Comparison of ENCODE assay signal across 24 cellular contexts in genomic region chr9:37975639-37976038, GRCh38.
DNase-seq lines count a peak whose midpoint lies in the region; ATAC-seq and TF ChIP-seq lines count a peak whose summit lies in the region.
"Had no signal": no experiment of that assay in that cellular context is flagged by ENCODE, and none has a peak within 500 bp of the region (broad histone marks: within the 10 kb centered on the region; RNA-seq: fewer than 3 reads in every experiment).

No MANE protein-coding gene starts in this region.

- TF ChIP-seq POLR2A in HCT116 (IDR thresholded peaks at IDR 0.05; ENCODE audit: borderline replicate concordance, extremely low read depth, insufficient read depth, insufficient read length) (no peak), right lobe of liver (IDR thresholded peaks at IDR 0.05) (no peak), gastroesophageal sphincter (IDR thresholded peaks at IDR 0.05) (no peak)

- CTCF ChIA-PET in HCT116 (lab: Charles Lee) = no interaction called here

- 94% methylated on average over 3 of the region's 4 CpGs for WGBS in right lobe of liver (ENCODE audit: insufficient coverage, low coverage, low lambda C conversion rate, missing lambda C conversion rate)
- WGBS in smooth muscle cell (ENCODE audit: low lambda C conversion rate) = 95% methylated on average over 4 of the region's 4 CpGs
- WGBS in gastroesophageal sphincter (ENCODE audit: low coverage in 1 of 2), 2 donors = 88 to 93% methylated on average over 4 of the region's 4 CpGs

- DNase-seq in HCT116 (ENCODE audit: low read depth, low spot score) (no peak), SJCRH30 (no peak), right lobe of liver (peak in 2 of 3 donors; percentile 0 to 10), smooth muscle cell (lab: John Stamatoyannopoulos, UW; ENCODE audit: unreplicated experiment) (no peak), SIG-M5 treated with dmso at 0.1 percent for 504 hours (lab: John Stamatoyannopoulos, UW; ENCODE audit: unreplicated experiment) (no peak), T-helper 1 cell (no peak)
- DNase-seq: CD4-positive, alpha-beta T cell; COR-L47; DMS 273 treated with DMSO at 0.1 percent for 48 hours; DMS79 treated with DMSO at 0.1 percent for 48 hours; H9; MM.1S; NCI-H1048; NCI-H1436 treated with DMSO at 0.1 percent for 48 hours; NCI-H1930; NCI-H2227 treated with DMSO at 0.1 percent for 48 hours; NCI-H510A treated with DMSO at 0.1 percent for 48 hours; NCI-H748 treated with DMSO at 0.1 percent for 48 hours had no signal

- no peak for TF ChIP-seq RAD21 in HCT116 (IDR thresholded peaks at IDR 0.05; ENCODE audit: low read depth)

- intact Hi-C loops in HCT116 (cut with micrococcal nuclease) = no loop called here
- intact Hi-C loops in right lobe of liver (cut with DNase I) = no loop called here

- no peak overlapping the region for H3K4me3 ChIP-seq in HCT116 (replicated peaks in 1 of 2; ENCODE audit: low read depth in 1 of 2, low read length in 2 of 2)
- no peak overlapping the region for H3K4me3 ChIP-seq in SJCRH30
- no peak overlapping the region for H3K4me3 ChIP-seq in right lobe of liver
- no peak overlapping the region for H3K4me3 ChIP-seq in smooth muscle cell
- no peak overlapping the region for H3K4me3 ChIP-seq in gastroesophageal sphincter
- H3K4me3 ChIP-seq: BLaER1, GM12878, GM23248, K562 had no signal

- POLR2A ChIA-PET in HCT116 (lab: Charles Lee) = no interaction called here

- H3K4me2 ChIP-seq in HCT116 (ENCODE audit: low read length) (peak overlapping the region; percentile 69), smooth muscle cell (no peak overlapping the region)
- H3K4me2 ChIP-seq: BLaER1 had no signal

- no TSS peak for BruUV-seq in HCT116 (replicated peaks; lab: Mats Ljungman, UMichigan)

- H3F3A ChIP-seq in smooth muscle cell (ENCODE audit: low read depth) = peaks cover 12% of the 10 kb centered on the region

- TF ChIP-seq EP300 in gastroesophageal sphincter (IDR thresholded peaks at IDR 0.05) = no peak

- H3K9me3 ChIP-seq in HCT116 (ENCODE audit: control insufficient read depth in 1 of 2, insufficient read depth in 1 of 2, low read depth in 1 of 2, low read length in 2 of 2) = no peaks in the 10 kb centered on the region
- no peaks in the 10 kb centered on the region for H3K9me3 ChIP-seq in SJCRH30 (replicated peaks)
- no peaks in the 10 kb centered on the region for H3K9me3 ChIP-seq in right lobe of liver
- no peaks in the 10 kb centered on the region for H3K9me3 ChIP-seq in smooth muscle cell (replicated peaks; ENCODE audit: low read depth)
- H3K9me3 ChIP-seq in gastroesophageal sphincter = no peaks in the 10 kb centered on the region
- H3K9me3 ChIP-seq: BLaER1 had no signal

- H4K20me1 ChIP-seq in HCT116 (ENCODE audit: insufficient read depth) (no peaks in the 10 kb centered on the region), smooth muscle cell (ENCODE audit: low read depth) (no peaks in the 10 kb centered on the region)
- H4K20me1 ChIP-seq: BLaER1 had no signal

- peaks cover 20% of the 10 kb centered on the region for H3K79me2 ChIP-seq in HCT116 (ENCODE audit: insufficient read depth, low read length)
- peaks cover 34% of the 10 kb centered on the region for H3K79me2 ChIP-seq in smooth muscle cell (ENCODE audit: low read depth)

- H3K36me3 ChIP-seq in HCT116 (ENCODE audit: control insufficient read depth in 1 of 2, insufficient read depth in 2 of 2, low read length in 2 of 2) (0 out of 4 replicates have a peak, but pooled peaks cover 0 to 5% of the 10 kb centered on the region in 2 experiments), SJCRH30 (peaks cover 14% of the 10 kb centered on the region), right lobe of liver (peaks cover 0 to 22% (median 7%) of the 10 kb centered on the region in 4 donors), smooth muscle cell (ENCODE audit: low read depth) (no peaks in the 10 kb centered on the region), gastroesophageal sphincter (peaks cover 0 to 29% of the 10 kb centered on the region in 2 donors)
- H3K36me3 ChIP-seq: BLaER1 had no signal

- H3K27me3 ChIP-seq in HCT116 (ENCODE audit: insufficient read depth, low read length) = no peaks in the 10 kb centered on the region
- H3K27me3 ChIP-seq in SJCRH30 = no peaks in the 10 kb centered on the region
- H3K27me3 ChIP-seq in right lobe of liver = no peaks in the 10 kb centered on the region
- no peaks in the 10 kb centered on the region for H3K27me3 ChIP-seq in smooth muscle cell (ENCODE audit: low read depth)
- no peaks in the 10 kb centered on the region for H3K27me3 ChIP-seq in gastroesophageal sphincter
- H3K27me3 ChIP-seq: BLaER1 had no signal

- H3K4me1 ChIP-seq in HCT116 (ENCODE audit: control insufficient read depth in 1 of 2, insufficient read depth in 2 of 2, low read length in 2 of 2) (peaks cover 36 to 60% of the 10 kb centered on the region in 2 experiments), SJCRH30 (peaks cover 38% of the 10 kb centered on the region), right lobe of liver (no peaks in the 10 kb centered on the region), smooth muscle cell (ENCODE audit: low read depth) (peaks cover 33% of the 10 kb centered on the region), gastroesophageal sphincter (no peaks in the 10 kb centered on the region)
- H3K4me1 ChIP-seq: BLaER1 had no signal

- RAD21 ChIA-PET in HCT116 (lab: Charles Lee; ENCODE audit: low non-redundant PET in 1 of 2, low total read pairs in 2 of 2, uncharacterized antibody in 2 of 2, unreplicated experiment in 2 of 2) = no interaction called here

- no peaks in the 10 kb centered on the region for H3K9me2 ChIP-seq in HCT116 (ENCODE audit: insufficient read depth)

- H2AFZ ChIP-seq in HCT116 (ENCODE audit: low read depth, low read length, poor library complexity, severe bottlenecking) = no peak overlapping the region
- no peak overlapping the region for H2AFZ ChIP-seq in smooth muscle cell (ENCODE audit: low read depth)
- H2AFZ ChIP-seq: GM23248 had no signal

- H3K9ac ChIP-seq in HCT116 (ENCODE audit: low read length) = no peak overlapping the region
- peak overlapping the region; percentile 36 for H3K9ac ChIP-seq in smooth muscle cell (ENCODE audit: low read depth)
- H3K9ac ChIP-seq: BLaER1 had no signal

- no peak for TF ChIP-seq CTCF in HCT116 (IDR thresholded peaks at IDR 0.05 in 2 of 3, conservative IDR thresholded peaks at IDR 0.05 in 1 of 3; ENCODE audit: borderline replicate concordance in 1 of 3, insufficient read depth in 1 of 3, low read depth in 2 of 3, low read length in 2 of 3)
- TF ChIP-seq CTCF in right lobe of liver (IDR thresholded peaks at IDR 0.05) = no peak
- no peak for TF ChIP-seq CTCF in smooth muscle cell (IDR thresholded peaks at IDR 0.05; ENCODE audit: borderline replicate concordance, insufficient read depth, poor library complexity, severe bottlenecking)
- TF ChIP-seq CTCF in gastroesophageal sphincter (IDR thresholded peaks at IDR 0.05) = no peak

- ATAC-seq in HCT116 (no peak), right lobe of liver (no peak), gastroesophageal sphincter (no peak), HG03571 (IDR thresholded peaks at IDR 0.05; ENCODE audit: unreplicated experiment) (no peak)
- ATAC-seq: GM12878 had no signal

- H3K27ac ChIP-seq in HCT116 (ENCODE audit: low read depth, low read length) (no peak overlapping the region), SJCRH30 (peak overlapping the region; percentile 67; the same call in 1 of the 2 replicates), right lobe of liver (no peak overlapping the region), smooth muscle cell (ENCODE audit: low read depth) (peak overlapping the region; percentile 93), gastroesophageal sphincter (no peak overlapping the region)
- H3K27ac ChIP-seq: BLaER1 had no signal

TF ChIP-seq in HCT116, 20 proteins besides CTCF, POLR2A, EP300 and RAD21:
- TF ChIP-seq ZNF274 (IDR thresholded peaks at IDR 0.05; ENCODE audit: low read depth, low read length) (no peak), MAX (IDR thresholded peaks at IDR 0.05) (no peak), TCF7L2 (IDR thresholded peaks at IDR 0.05; ENCODE audit: borderline replicate concordance, extremely low read depth, insufficient read depth, insufficient read length) (no peak), REST (IDR thresholded peaks at IDR 0.05; ENCODE audit: low read depth) (no peak), ATF3 (IDR thresholded peaks at IDR 0.05) (no peak), ELF1 (IDR thresholded peaks at IDR 0.05; ENCODE audit: borderline replicate concordance, low read depth) (no peak), POLR2AphosphoS5 (IDR thresholded peaks at IDR 0.05; ENCODE audit: low read depth, low read length) (no peak), ZFX (IDR thresholded peaks at IDR 0.05) (no peak), YY1 (IDR thresholded peaks at IDR 0.05; ENCODE audit: extremely low read depth, insufficient replicate concordance, low read depth, low read length) (no peak)

Comparison
In these comparisons a context has a peak if more than half of its experiments do, and no peak if none do; other contexts are left out.
1. DNase-seq: peak in right lobe of liver (2 of 3); none in HCT116 (single experiment), SJCRH30 (0 of 2), smooth muscle cell (single experiment), SIG-M5 treated with dmso at 0.1 percent for 504 hours (single experiment) and T-helper 1 cell (0 of 5).
2. H3K27ac ChIP-seq: peak in SJCRH30 (single experiment) and smooth muscle cell (single experiment); none in HCT116 (single experiment), right lobe of liver (0 of 3) and gastroesophageal sphincter (0 of 4).